2 cellular contexts compared by ENCODE assay signal in genomic region chr4:74475946-74476345, GRCh38.
TF ChIP-seq lines count a peak whose summit lies in the region.

No MANE protein-coding gene starts in this region.

TF ChIP-seq in IMR-90, 13 proteins besides CTCF, POLR2A, EP300 and RAD21:
- no peak for TF ChIP-seq ELK1 (IDR thresholded peaks at IDR 0.05; ENCODE audit: borderline replicate concordance, low read depth, low read length)
- TF ChIP-seq CHD1 (IDR thresholded peaks at IDR 0.05; ENCODE audit: low read depth, low read length) = no peak
- no peak for TF ChIP-seq RCOR1 (IDR thresholded peaks at IDR 0.05; ENCODE audit: insufficient replicate concordance, low read length)
- peak; percentile 46 for TF ChIP-seq CEBPB (IDR thresholded peaks at IDR 0.05; ENCODE audit: low read depth, low read length)
- no peak for TF ChIP-seq MXI1 (IDR thresholded peaks at IDR 0.05; ENCODE audit: borderline replicate concordance, low read depth, low read length)
- no peak for TF ChIP-seq USF2 (IDR thresholded peaks at IDR 0.05; ENCODE audit: low read depth, low read length)
- TF ChIP-seq NFE2L2 (IDR thresholded peaks at IDR 0.05; ENCODE audit: low read depth, low read length) = no peak

TF ChIP-seq in K562, 482 proteins besides CTCF, POLR2A, EP300 and RAD21:
- TF ChIP-seq RBFOX2 (IDR thresholded peaks at IDR 0.05; ENCODE audit: low read depth, low read length) (no peak), CEBPG (CRISPR knock-in tag; IDR thresholded peaks at IDR 0.05) (no peak), CEBPG (tag; conservative IDR thresholded peaks at IDR 0.05 in 1 of 2, IDR thresholded peaks at IDR 0.05 in 1 of 2) (peak; percentile 12 to 69; a peak in 1 of 4 replicates), CEBPB (tag; IDR thresholded peaks at IDR 0.05) (peak; percentile 55; the same call in 1 of the 2 replicates)
